Comparison of ENCODE assay signal across 38 cellular contexts in genomic region chr4:18292411-18292810, GRCh38.
"Had no signal": no experiment of that assay in that cellular context is flagged by ENCODE, and none has a peak within 500 bp of the region (broad histone marks: within the 10 kb centered on the region; RNA-seq: fewer than 3 reads in every experiment).

No MANE protein-coding gene starts in this region.

- H3K4me3 Mint-ChIP-seq: activated naive CD4-positive, alpha-beta T cell treated with anti-CD3 and anti-CD28 coated beads for 36 hours; activated naive CD4-positive, alpha-beta T cell treated with anti-CD3 and anti-CD28 coated beads, Interleukin-2, amount 10 ng/mL, durations not matched to agents 7 days and 5 days; activated naive CD4-positive, alpha-beta T cell treated with anti-CD3 and anti-CD28 coated beads, Interleukin-2, amount 50 U/mL, for 24 hours; activated naive CD8-positive, alpha-beta T cell; activated naive CD8-positive, alpha-beta T cell treated with anti-CD3 and anti-CD28 coated beads for 36 hours; activated naive CD8-positive, alpha-beta T cell treated with anti-CD3 and anti-CD28 coated beads, Interleukin-2, amount 10 ng/mL, durations not matched to agents 7 days and 5 days; activated naive CD8-positive, alpha-beta T cell treated with anti-CD3 and anti-CD28 coated beads, Interleukin-2, amount 50 U/mL, for 24 hours; activated T-cell treated with anti-CD3 and anti-CD28 coated beads, Interleukin-2, amount 50 U/mL, for 24 hours; activated T-cell treated with anti-CD3 and anti-CD28 coated beads, Interleukin-2, amount 50 U/mL, for 4 hours; activated T-cell treated with anti-CD3 and anti-CD28 coated beads, Interleukin-2, amount 50 U/mL, for 72 hours; activated T-helper 1 cell treated with anti-CD3 and anti-CD28 coated beads, Interleukin-12 subunit alpha, Interleukin-12 subunit beta, Interleukin-2, Interleukin-4 antibody, amounts not matched to agents 30 ng/mL and 10 ng/mL and 1 ng/mL, durations not matched to agents 14 hours and 24 hours and 36 hours; activated T-helper 17 cell treated with anti-CD3 and anti-CD28 coated beads, Interleukin-2, amount 50 U/mL, for 72 hours; brain; central memory CD8-positive, alpha-beta T cell had no signal

- H3K36me3 Mint-ChIP-seq: activated naive CD4-positive, alpha-beta T cell treated with anti-CD3 and anti-CD28 coated beads, Interleukin-2, amount 10 ng/mL, durations not matched to agents 7 days and 5 days; activated naive CD4-positive, alpha-beta T cell treated with anti-CD3 and anti-CD28 coated beads, Interleukin-2, amount 50 U/mL, for 24 hours; activated naive CD4-positive, alpha-beta T cell treated with anti-CD3 and anti-CD28 coated beads, Interleukin-2, amount 50 U/mL, for 72 hours; activated naive CD8-positive, alpha-beta T cell; activated naive CD8-positive, alpha-beta T cell treated with anti-CD3 and anti-CD28 coated beads for 36 hours; activated naive CD8-positive, alpha-beta T cell treated with anti-CD3 and anti-CD28 coated beads, Interleukin-2, amount 10 ng/mL, durations not matched to agents 7 days and 5 days; brain had no signal

- H3K4me1 Mint-ChIP-seq: activated naive CD4-positive, alpha-beta T cell treated with anti-CD3 and anti-CD28 coated beads, Interleukin-2, amount 10 ng/mL, durations not matched to agents 7 days and 5 days; activated naive CD4-positive, alpha-beta T cell treated with anti-CD3 and anti-CD28 coated beads, Interleukin-2, amount 50 U/mL, for 24 hours; activated naive CD8-positive, alpha-beta T cell treated with anti-CD3 and anti-CD28 coated beads for 36 hours; activated naive CD8-positive, alpha-beta T cell treated with anti-CD3 and anti-CD28 coated beads, Interleukin-2, amount 10 ng/mL, durations not matched to agents 7 days and 5 days; activated naive CD8-positive, alpha-beta T cell treated with anti-CD3 and anti-CD28 coated beads, Interleukin-2, amount 50 U/mL, for 24 hours; activated T-helper 17 cell treated with anti-CD3 and anti-CD28 coated beads, Interleukin-2, amount 50 U/mL, for 72 hours; central memory CD8-positive, alpha-beta T cell had no signal

- H3K4me1 ChIP-seq: adrenal gland, ascending aorta, body of pancreas, breast epithelium had no signal

- H3K27me3 Mint-ChIP-seq: activated naive CD4-positive, alpha-beta T cell treated with anti-CD3 and anti-CD28 coated beads, Interleukin-2, amount 10 ng/mL, durations not matched to agents 7 days and 5 days; activated naive CD8-positive, alpha-beta T cell treated with anti-CD3 and anti-CD28 coated beads, Interleukin-2, amount 10 ng/mL, durations not matched to agents 7 days and 5 days; activated T-helper 17 cell treated with anti-CD3 and anti-CD28 coated beads, Interleukin-2, amount 50 U/mL, for 72 hours; brain; central memory CD8-positive, alpha-beta T cell had no signal

- DNase-seq: activated effector memory CD4-positive, alpha-beta T cell treated with anti-CD3 and anti-CD28 coated beads, Interleukin-2, amount 50 U/mL, for 16 hours; activated effector memory CD4-positive, alpha-beta T cell treated with Interleukin-2 at 50 U/mL for 16 hours; activated gamma-delta T cell; activated gamma-delta T cell treated with Interleukin-2 at 50 U/mL for 16 hours; activated naive CD4-positive, alpha-beta T cell; activated naive CD4-positive, alpha-beta T cell treated with anti-CD3 and anti-CD28 coated beads for 36 hours; activated naive CD4-positive, alpha-beta T cell treated with anti-CD3 and anti-CD28 coated beads, Interleukin-2, amount 10 ng/mL, durations not matched to agents 7 days and 5 days; activated naive CD4-positive, alpha-beta T cell treated with anti-CD3 and anti-CD28 coated beads, Interleukin-2, amount 50 U/mL, for 16 hours; activated naive CD4-positive, alpha-beta T cell treated with Interleukin-2 at 50 U/mL for 16 hours; activated naive CD8-positive, alpha-beta T cell treated with anti-CD3 and anti-CD28 coated beads for 36 hours; activated naive CD8-positive, alpha-beta T cell treated with anti-CD3 and anti-CD28 coated beads, Interleukin-2, amount 10 ng/mL, durations not matched to agents 7 days and 5 days; activated naive CD8-positive, alpha-beta T cell treated with anti-CD3 and anti-CD28 coated beads, Interleukin-2, amount 50 U/mL, for 24 hours; activated T-cell treated with anti-CD3 and anti-CD28 coated beads, Interleukin-2, amount 50 U/mL, for 1 hour; activated T-cell treated with anti-CD3 and anti-CD28 coated beads, Interleukin-2, amount 50 U/mL, for 24 hours; activated T-cell treated with anti-CD3 and anti-CD28 coated beads, Interleukin-2, amount 50 U/mL, for 4 hours; activated T-cell treated with anti-CD3 and anti-CD28 coated beads, Interleukin-2, amount 50 U/mL, for 48 hours; activated T-cell treated with anti-CD3 and anti-CD28 coated beads, Interleukin-2, amount 50 U/mL, for 72 hours; adrenal gland; amniotic stem cell; amygdala; anterior cingulate cortex; aorta; body of pancreas; brain microvascular endothelial cell; caudate nucleus; central memory CD4-positive, alpha-beta T cell; cerebellar nuclear complex had no signal

- H3K9me3 Mint-ChIP-seq: activated naive CD4-positive, alpha-beta T cell treated with anti-CD3 and anti-CD28 coated beads for 36 hours; activated naive CD4-positive, alpha-beta T cell treated with anti-CD3 and anti-CD28 coated beads, Interleukin-2, amount 10 ng/mL, durations not matched to agents 7 days and 5 days; activated naive CD4-positive, alpha-beta T cell treated with anti-CD3 and anti-CD28 coated beads, Interleukin-2, amount 50 U/mL, for 72 hours; activated naive CD8-positive, alpha-beta T cell treated with anti-CD3 and anti-CD28 coated beads for 36 hours; activated naive CD8-positive, alpha-beta T cell treated with anti-CD3 and anti-CD28 coated beads, Interleukin-2, amount 10 ng/mL, durations not matched to agents 7 days and 5 days; activated T-cell treated with anti-CD3 and anti-CD28 coated beads, Interleukin-2, amount 50 U/mL, for 24 hours; activated T-cell treated with anti-CD3 and anti-CD28 coated beads, Interleukin-2, amount 50 U/mL, for 4 hours; activated T-cell treated with anti-CD3 and anti-CD28 coated beads, Interleukin-2, amount 50 U/mL, for 72 hours; activated T-helper 1 cell treated with anti-CD3 and anti-CD28 coated beads, Interleukin-12 subunit alpha, Interleukin-12 subunit beta, Interleukin-2, Interleukin-4 antibody, amounts not matched to agents 30 ng/mL and 10 ng/mL and 1 ng/mL, durations not matched to agents 14 hours and 24 hours and 36 hours; activated T-helper 17 cell treated with anti-CD3 and anti-CD28 coated beads, Interleukin-2, amount 50 U/mL, for 72 hours; activated T-helper 2 cell treated with anti-CD3 and anti-CD28 coated beads, Interferon-gamma antibody, Interleukin-2, Interleukin-4, amounts not matched to agents 10 μg/mL and 5 μg/mL and 100 μg/mL, durations not matched to agents 14 hours and 24 hours and 36 hours; brain; central memory CD8-positive, alpha-beta T cell had no signal

- H3K9me3 ChIP-seq: adrenal gland, ascending aorta, body of pancreas, breast epithelium had no signal

- H3K4me3 ChIP-seq: adrenal gland, ascending aorta, body of pancreas, breast epithelium, cardiac muscle cell had no signal

- H3K27ac ChIP-seq: adrenal gland, ascending aorta, body of pancreas, brain microvascular endothelial cell, breast epithelium, cardiac muscle cell had no signal

- H3K36me3 ChIP-seq: adrenal gland, ascending aorta, brain microvascular endothelial cell, breast epithelium, cardiac muscle cell had no signal

- H3K27ac Mint-ChIP-seq: activated naive CD4-positive, alpha-beta T cell treated with anti-CD3 and anti-CD28 coated beads for 36 hours; activated naive CD4-positive, alpha-beta T cell treated with anti-CD3 and anti-CD28 coated beads, Interleukin-2, amount 10 ng/mL, durations not matched to agents 7 days and 5 days; activated naive CD4-positive, alpha-beta T cell treated with anti-CD3 and anti-CD28 coated beads, Interleukin-2, amount 50 U/mL, for 24 hours; activated naive CD4-positive, alpha-beta T cell treated with anti-CD3 and anti-CD28 coated beads, Interleukin-2, amount 50 U/mL, for 72 hours; activated naive CD8-positive, alpha-beta T cell; activated naive CD8-positive, alpha-beta T cell treated with anti-CD3 and anti-CD28 coated beads for 36 hours; activated naive CD8-positive, alpha-beta T cell treated with anti-CD3 and anti-CD28 coated beads, Interleukin-2, amount 10 ng/mL, durations not matched to agents 7 days and 5 days; activated naive CD8-positive, alpha-beta T cell treated with anti-CD3 and anti-CD28 coated beads, Interleukin-2, amount 50 U/mL, for 24 hours; activated T-cell treated with anti-CD3 and anti-CD28 coated beads, Interleukin-2, amount 50 U/mL, for 24 hours; activated T-cell treated with anti-CD3 and anti-CD28 coated beads, Interleukin-2, amount 50 U/mL, for 72 hours; activated T-helper 1 cell treated with anti-CD3 and anti-CD28 coated beads, Interleukin-12 subunit alpha, Interleukin-12 subunit beta, Interleukin-2, Interleukin-4 antibody, amounts not matched to agents 30 ng/mL and 10 ng/mL and 1 ng/mL, durations not matched to agents 14 hours and 24 hours and 36 hours; activated T-helper 17 cell treated with anti-CD3 and anti-CD28 coated beads, Interleukin-2, amount 50 U/mL, for 72 hours; activated T-helper 2 cell treated with anti-CD3 and anti-CD28 coated beads, Interferon-gamma antibody, Interleukin-2, Interleukin-4, amounts not matched to agents 10 μg/mL and 5 μg/mL and 100 μg/mL, durations not matched to agents 14 hours and 24 hours and 36 hours; brain had no signal

- H3K27me3 ChIP-seq: adrenal gland, ascending aorta, body of pancreas, brain microvascular endothelial cell, breast epithelium, cardiac muscle cell had no signal
